Comparison of ENCODE assay signal across 8 cellular contexts in the genomic region with DNA sequence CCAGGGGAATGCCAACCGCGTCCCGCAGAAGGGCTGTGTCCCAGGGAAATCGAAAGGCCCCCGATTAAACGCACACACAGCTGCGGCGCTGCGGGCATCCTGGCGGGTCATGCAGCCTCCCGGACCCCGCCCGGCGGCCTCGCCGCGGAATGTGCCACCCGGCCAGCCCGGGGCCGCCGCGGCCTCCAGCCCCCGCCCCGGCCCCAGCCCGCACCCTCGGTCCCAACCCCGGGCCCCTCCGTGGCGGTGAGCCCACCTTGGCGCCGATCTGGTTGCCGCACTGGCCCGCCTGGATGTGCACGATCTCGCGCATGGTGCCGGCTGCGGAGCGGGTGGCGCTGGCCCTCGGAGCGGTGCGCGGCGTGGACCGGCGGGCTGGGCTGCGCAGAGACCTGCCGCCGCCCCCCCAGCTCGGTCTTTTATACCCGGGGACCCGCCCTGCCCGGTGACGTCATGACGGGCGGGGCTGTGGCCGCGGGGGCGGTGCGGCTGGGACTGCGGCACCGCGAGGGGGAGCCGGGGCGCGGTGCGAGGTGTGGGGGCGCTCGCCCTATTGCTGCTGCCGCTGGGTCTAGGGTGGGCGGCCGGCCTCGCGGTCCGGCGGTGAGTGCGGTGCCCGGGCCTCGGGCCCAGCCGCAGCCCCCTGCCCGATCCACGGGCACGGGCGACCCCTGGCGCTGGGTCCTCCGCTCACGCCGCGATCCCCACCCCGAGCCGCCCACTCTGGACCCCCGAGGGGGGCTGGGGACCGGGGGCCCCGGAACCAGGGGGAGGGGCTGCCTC. TPM values are rescaled to one million over a fixed set of nuclear protein-coding genes. Genes with fewer than 3 reads are reported as not detected.
DNase-seq lines count a peak whose midpoint lies in the region; ATAC-seq and TF ChIP-seq lines count a peak whose summit lies in the region.

Gene TUBB2A (minus strand): TSS at position 394 of the 783 bp plus-strand sequence. CDS start 81 bp downstream, at position 313.

- no peaks in the 10 kb centered on the region for H3K9me3 ChIP-seq in BLaER1 treated with 17β-estradiol and CSF1 and Interleukin-3, amounts not matched to agents 10 nM and 100 nM (replicated peaks in 1 of 11)
- H3K9me3 ChIP-seq in OCI-LY1 (ENCODE audit: low read length) = no peaks in the 10 kb centered on the region
- no peaks in the 10 kb centered on the region for H3K9me3 ChIP-seq in muscle layer of duodenum (ENCODE audit: control insufficient read depth in 1 of 2, low read length in 2 of 2)

- peaks cover 28% of the 10 kb centered on the region for H3K4me1 Mint-ChIP-seq in activated T-cell treated with anti-CD3 and anti-CD28 coated beads, Interleukin-2, amount 50 U/mL, for 24 hours (ENCODE audit: low read depth)

- peak; percentile 93 for TF ChIP-seq POLR2A in GM19099 (IDR thresholded peaks at IDR 0.05; ENCODE audit: extremely low read depth, insufficient read length, low read depth)

- H3F3A ChIP-seq in OCI-LY1 (ENCODE audit: insufficient read depth, low read length) = peaks cover 5% of the 10 kb centered on the region; the same call in 1 of the 2 replicates

- peak; percentile 58 for TF ChIP-seq CTCF in OCI-LY1 (IDR thresholded peaks at IDR 0.05; ENCODE audit: low read length)

- H3K9me3 Mint-ChIP-seq in activated T-cell treated with anti-CD3 and anti-CD28 coated beads, Interleukin-2, amount 50 U/mL, for 24 hours = peaks cover 2% of the 10 kb centered on the region

- H3K79me2 ChIP-seq in OCI-LY1 (ENCODE audit: insufficient read depth, low read length) = no peaks in the 10 kb centered on the region

- peak within 1 kb of the TSS; percentile 84 to 99 (median 95) for H3K4me2 ChIP-seq in BLaER1 treated with 17β-estradiol and CSF1 and Interleukin-3, amounts not matched to agents 10 nM and 100 nM
- H3K4me2 ChIP-seq in OCI-LY1 (ENCODE audit: low read length) = peak within 1 kb of the TSS; percentile 70

- DNase-seq in activated T-cell treated with anti-CD3 and anti-CD28 coated beads, Interleukin-2, amount 50 U/mL, for 24 hours = peak; percentile 90
- peak; percentile 71 to 83 for DNase-seq in stimulated activated CD8-positive, alpha-beta memory T cell treated with anti-CD3 and anti-CD28 coated beads, Interleukin-7, amount 100 ng/mL, for 4 hours (ENCODE audit: low read depth in 2 of 2)

- peaks cover 16% of the 10 kb centered on the region for H3K36me3 Mint-ChIP-seq in activated T-cell treated with anti-CD3 and anti-CD28 coated beads, Interleukin-2, amount 50 U/mL, for 24 hours (ENCODE audit: low read depth)

- H4K20me1 ChIP-seq in BLaER1 treated with 17β-estradiol and CSF1 and Interleukin-3, amounts not matched to agents 10 nM and 100 nM = peaks cover 0 to 19% (median 0%) of the 10 kb centered on the region in 11 experiments; a peak in 5 of 22 replicates
- no peaks in the 10 kb centered on the region for H4K20me1 ChIP-seq in OCI-LY1 (ENCODE audit: insufficient read depth, low read length)

- peak within 1 kb of the TSS; percentile 78 to 96 (median 85) for H3K4me3 ChIP-seq in BLaER1 treated with 17β-estradiol and CSF1 and Interleukin-3, amounts not matched to agents 10 nM and 100 nM
- H3K4me3 ChIP-seq in OCI-LY1 (ENCODE audit: low read depth, low read length, poor library complexity, severe bottlenecking) (peak within 1 kb of the TSS; percentile 61), muscle layer of duodenum (ENCODE audit: low read depth in 1 of 2, low read length in 2 of 2) (peak within 1 kb of the TSS; percentile 85 to 86)

- peak within 1 kb of the TSS; percentile 54 to 97 (median 84) for H3K27ac ChIP-seq in BLaER1 treated with 17β-estradiol and CSF1 and Interleukin-3, amounts not matched to agents 10 nM and 100 nM
- H3K27ac ChIP-seq in OCI-LY1 (ENCODE audit: low read depth, low read length, poor library complexity, severe bottlenecking) (peak within 1 kb of the TSS; percentile 4), muscle layer of duodenum (ENCODE audit: low read length) (peak within 1 kb of the TSS; percentile 80)

- peaks cover 29 to 47% (median 37%) of the 10 kb centered on the region in 10 experiments for H3K4me1 ChIP-seq in BLaER1 treated with 17β-estradiol and CSF1 and Interleukin-3, amounts not matched to agents 10 nM and 100 nM
- H3K4me1 ChIP-seq in OCI-LY1 (ENCODE audit: insufficient read depth, low read length, severe bottlenecking) = peaks cover 53% of the 10 kb centered on the region
- H3K4me1 ChIP-seq in muscle layer of duodenum (ENCODE audit: control insufficient read depth in 1 of 2, insufficient read depth in 2 of 2, low read length in 2 of 2) = peaks cover 0 to 5% of the 10 kb centered on the region in 2 donors

- peak within 1 kb of the TSS; percentile 72 to 97 (median 86) for H3K9ac ChIP-seq in BLaER1 treated with 17β-estradiol and CSF1 and Interleukin-3, amounts not matched to agents 10 nM and 100 nM
- peak within 1 kb of the TSS; percentile 82 for H3K9ac ChIP-seq in OCI-LY1 (ENCODE audit: low read length)

- peaks cover 12% of the 10 kb centered on the region for H3K27me3 Mint-ChIP-seq in activated T-cell treated with anti-CD3 and anti-CD28 coated beads, Interleukin-2, amount 50 U/mL, for 24 hours

- ATAC-seq in HG03354 (IDR thresholded peaks at IDR 0.05; ENCODE audit: poor library complexity, severe bottlenecking, unreplicated experiment) (peak; percentile 80), esophagus mucosa (peak; percentile 85)

- peaks cover 3 to 26% (median 12%) of the 10 kb centered on the region in 11 experiments; a peak in 17 of 22 replicates for H3K36me3 ChIP-seq in BLaER1 treated with 17β-estradiol and CSF1 and Interleukin-3, amounts not matched to agents 10 nM and 100 nM
- H3K36me3 ChIP-seq in OCI-LY1 (ENCODE audit: insufficient read depth, low read length) (peaks cover 8% of the 10 kb centered on the region; the same call in 1 of the 2 replicates), muscle layer of duodenum (ENCODE audit: control insufficient read depth in 1 of 2, insufficient read depth in 2 of 2, low read length in 2 of 2) (peaks cover 0 to 18% of the 10 kb centered on the region in 2 donors)

- H3K4me3 Mint-ChIP-seq in activated T-cell treated with anti-CD3 and anti-CD28 coated beads, Interleukin-2, amount 50 U/mL, for 24 hours = peak within 1 kb of the TSS; percentile 77

- no peak within 1 kb of the TSS for H2AFZ ChIP-seq in OCI-LY1 (ENCODE audit: low read length)

- peaks cover 0 to 4% (median 0%) of the 10 kb centered on the region in 11 experiments; a peak in 2 of 22 replicates for H3K27me3 ChIP-seq in BLaER1 treated with 17β-estradiol and CSF1 and Interleukin-3, amounts not matched to agents 10 nM and 100 nM
- H3K27me3 ChIP-seq in OCI-LY1 (ENCODE audit: insufficient read depth, low read length) (no peaks in the 10 kb centered on the region), muscle layer of duodenum (ENCODE audit: low read depth, low read length) (no peaks in the 10 kb centered on the region)

- no peaks in the 10 kb centered on the region for H3K9me2 ChIP-seq in OCI-LY1 (ENCODE audit: low read depth, low read length)

- peak within 1 kb of the TSS; percentile 73 for H3K27ac Mint-ChIP-seq in activated T-cell treated with anti-CD3 and anti-CD28 coated beads, Interleukin-2, amount 50 U/mL, for 24 hours

RNA-seq across cellular contexts. Expression of gene TUBB2A, which starts in this region (rescaled TPM):
- total RNA-seq in esophagus mucosa = 70.3 TPM

Comparison
In these comparisons a context has a peak if more than half of its experiments do, and no peak if none do; other contexts are left out.
1. Peak in every context shown above with its lines: DNase-seq, ATAC-seq, H3K4me3 ChIP-seq and H3K27ac ChIP-seq.
2. H3K27ac ChIP-seq: peak in every context shown above with its lines; median percentile 84 in BLaER1 treated with 17β-estradiol and CSF1 and Interleukin-3, amounts not matched to agents 10 nM and 100 nM; 80 in muscle layer of duodenum; 4 in OCI-LY1.